ENCODE assay signal across 9 cellular contexts in genomic region chr12:53232641-53233538, GRCh38. TPM values are rescaled to one million over a fixed set of nuclear protein-coding genes. Genes with fewer than 3 reads are reported as not detected.
DNase-seq lines count a peak whose midpoint lies in the region; TF ChIP-seq lines count a peak whose summit lies in the region.
"Had no signal": no experiment of that assay in that cellular context is flagged by ENCODE, and none has a peak within 500 bp of the region (broad histone marks: within the 10 kb centered on the region; RNA-seq: fewer than 3 reads in every experiment).

No MANE protein-coding gene starts in this region.

- peak in 1 of 6 experiments; percentile 13 for TF ChIP-seq CTCF in adrenal gland (IDR thresholded peaks at IDR 0.05)

- H3K27me3 ChIP-seq in adrenal gland = no peaks in the 10 kb centered on the region
- no peaks in the 10 kb centered on the region for H3K27me3 ChIP-seq in iPS DF 6.9 (ENCODE audit: control insufficient read depth, insufficient read depth, low read length)

- peak overlapping the region in 2 of 4 donors; percentile 62 to 77 for H3K4me3 ChIP-seq in adrenal gland
- peak overlapping the region; percentile 40; the same call in 1 of the 2 replicates for H3K4me3 ChIP-seq in iPS DF 6.9 (ENCODE audit: low read length)
- peak overlapping the region; percentile 50 to 87 (median 67) for H3K4me3 ChIP-seq in skin epidermis

- DNase-seq in NCI-H2107 treated with DMSO at 0.1 percent for 48 hours (lab: John Stamatoyannopoulos, UW; ENCODE audit: unreplicated experiment) (peak; percentile 15), NCI-H2107 (lab: John Stamatoyannopoulos, UW) (no peak), NCI-H2227 (lab: John Stamatoyannopoulos, UW; ENCODE audit: unreplicated experiment) (peak; percentile 36), adrenal gland (peak in 6 of 7 donors; percentile 61 to 79 (median 66)), iPS DF 6.9 (ENCODE audit: low read depth, low spot score) (no peak), NAMALWA (ENCODE audit: low spot score) (no peak)
- DNase-seq in activated CD4-positive, CD25-positive, alpha-beta regulatory T cell treated with anti-CD3 and anti-CD28 coated beads, Interleukin-2, amount 50 U/mL, for 72 hours = no peak

- H3K27ac ChIP-seq in adrenal gland (peak overlapping the region in 4 of 5 donors; percentile 2 to 82 (median 78)), iPS DF 6.9 (ENCODE audit: low read length) (no peak overlapping the region), skin epidermis (peak overlapping the region; percentile 24 to 98 (median 93))

- TF ChIP-seq POLR2A in adrenal gland (IDR thresholded peaks at IDR 0.05) = no peak

- H3K9me3 ChIP-seq in adrenal gland (replicated peaks in 1 of 3) = no peaks in the 10 kb centered on the region
- no peaks in the 10 kb centered on the region for H3K9me3 ChIP-seq in iPS DF 6.9 (ENCODE audit: control insufficient read depth, insufficient read depth, low read length)

- peaks cover 14 to 20% of the 10 kb centered on the region in 2 donors for H3K4me1 ChIP-seq in adrenal gland (replicated peaks in 1 of 2)
- H3K4me1 ChIP-seq in iPS DF 6.9 (ENCODE audit: control insufficient read depth, insufficient read depth, low read length) = peaks cover 27% of the 10 kb centered on the region

- WGBS in adrenal gland, 4 donors = 24 to 34% (median 30%) methylated on average over 11 to 12 of the region's 12 CpGs
- no CpG with 5 or more reads among the region's 12 CpGs for WGBS in iPS DF 6.9 (ENCODE audit: insufficient coverage, insufficient read length)

- H3K36me3 ChIP-seq in adrenal gland (replicated peaks in 1 of 2) (no peaks in the 10 kb centered on the region), iPS DF 6.9 (ENCODE audit: control insufficient read depth, insufficient read depth, low read length) (no peaks in the 10 kb centered on the region)

- intact Hi-C loops in adrenal gland (cut with DNase I) = no loop called here

RNA-seq across cellular contexts. Expression of gene RARG, which starts 0.9 kb away (rescaled TPM):
- total RNA-seq in adrenal gland = 10 to 100 TPM; 15.8 to 36.4 (median 24.8) TPM
- polyA plus RNA-seq in adrenal gland = 10 to 100 TPM in 2 of 3 donors, 1 to 10 TPM in 1; 9.2 to 36.2 (median 25.8) TPM

RNA-seq across cellular contexts. Expression of gene ITGB7, which starts 25.8 kb away (rescaled TPM):
- total RNA-seq in adrenal gland = 1 to 10 TPM; 1.2 to 7.4 (median 4.0) TPM
- 1 to 10 TPM in 2 of 3 donors, under 1 TPM in 1; 0.95 to 4.0 (median 3.5) TPM for polyA plus RNA-seq in adrenal gland
- total RNA-seq: dermis microvascular lymphatic vessel endothelial cell had no signal

RNA-seq across cellular contexts. Expression of gene ESPL1, which starts 35.2 kb away (rescaled TPM):
- 1 to 10 TPM in 5 of 8 donors, under 1 TPM in 3; 0.69 to 4.1 (median 1.4) TPM for total RNA-seq in adrenal gland
- under 1 TPM; 0.56 to 0.81 (median 0.79) TPM for polyA plus RNA-seq in adrenal gland

RNA-seq across cellular contexts. Expression of gene CSAD, which starts 52.2 kb away (rescaled TPM):
- total RNA-seq in adrenal gland = 10 to 100 TPM in 6 of 8 donors, 1 to 10 TPM in 2; 2.3 to 43.4 (median 19.8) TPM
- polyA plus RNA-seq in adrenal gland = 100 to 1,000 TPM in 2 of 3 donors, 10 to 100 TPM in 1; 10.9 to 140 (median 100) TPM

RNA-seq across cellular contexts. Expression of gene ZNF740, which starts 52.4 kb away (rescaled TPM):
- total RNA-seq in adrenal gland = 10 to 100 TPM in 7 of 8 donors, 1 to 10 TPM in 1; 8.8 to 61.0 (median 18.6) TPM
- 10 to 100 TPM in 2 of 3 donors, 1 to 10 TPM in 1; 6.6 to 11.3 (median 11.3) TPM for polyA plus RNA-seq in adrenal gland

Comparison
In these comparisons a context has a peak if more than half of its experiments do, and no peak if none do; other contexts are left out.
1. DNase-seq: peak in NCI-H2107 treated with DMSO at 0.1 percent for 48 hours (single experiment), NCI-H2227 (single experiment) and adrenal gland (6 of 7); none in NCI-H2107 (single experiment), iPS DF 6.9 (single experiment), NAMALWA (single experiment) and activated CD4-positive, CD25-positive, alpha-beta regulatory T cell treated with anti-CD3 and anti-CD28 coated beads, Interleukin-2, amount 50 U/mL, for 72 hours (single experiment).